12 cellular contexts compared by ENCODE assay signal in the genomic region with DNA sequence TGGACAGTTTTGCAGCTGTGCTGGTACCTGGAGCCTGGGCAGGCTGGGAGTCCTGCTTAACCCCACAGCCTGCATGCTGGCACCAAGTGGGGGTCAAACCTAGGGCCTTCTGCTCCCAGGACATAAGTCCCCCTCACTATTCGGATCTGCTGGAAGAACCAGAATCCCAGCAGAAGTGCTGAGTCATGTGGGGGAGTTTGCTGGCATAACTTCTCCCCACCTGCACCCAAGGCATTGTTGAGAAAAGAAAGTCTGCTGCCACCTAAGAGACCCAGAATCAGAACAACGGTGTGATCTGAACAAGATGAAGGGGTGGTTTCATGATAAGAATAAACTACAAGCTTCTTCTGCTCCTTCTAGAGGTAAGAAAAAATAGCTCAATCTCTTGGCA.
DNase-seq lines count a peak whose midpoint lies in the region; ATAC-seq and TF ChIP-seq lines count a peak whose summit lies in the region.
"Had no signal": no experiment of that assay in that cellular context is flagged by ENCODE, and none has a peak within 500 bp of the region (broad histone marks: within the 10 kb centered on the region; RNA-seq: fewer than 3 reads in every experiment).

No MANE protein-coding gene starts in this region.

- no peak for TF ChIP-seq POLR2A in breast epithelium (IDR thresholded peaks at IDR 0.05)

- H3K27me3 Mint-ChIP-seq in activated T-helper 17 cell treated with anti-CD3 and anti-CD28 coated beads, Interleukin-2, amount 50 U/mL, for 72 hours: no peaks in the 10 kb centered on the region

- peak overlapping the region; percentile 55 for H3K4me2 ChIP-seq in mammary epithelial cell (ENCODE audit: insufficient read depth, low read depth, low read length)

- H3K36me3 Mint-ChIP-seq in activated T-helper 17 cell treated with anti-CD3 and anti-CD28 coated beads, Interleukin-2, amount 50 U/mL, for 72 hours (ENCODE audit: low read depth): peaks cover 41% of the 10 kb centered on the region

- no peak for DNase-seq in mammary epithelial cell
- no peak for DNase-seq in breast epithelium (ENCODE audit: low spot score in 2 of 2)
- DNase-seq in inferior parietal cortex (ENCODE audit: extremely low spot score): peak; percentile 26
- peak; percentile 23 for DNase-seq in superior temporal gyrus (ENCODE audit: extremely low spot score)
- DNase-seq in NCI-H82 treated with DMSO at 0.1 percent for 48 hours (lab: John Stamatoyannopoulos, UW; ENCODE audit: unreplicated experiment): no peak
- no peak for DNase-seq in DMS 273 (lab: John Stamatoyannopoulos, UW; ENCODE audit: unreplicated experiment)
- DNase-seq: left lung, nephron progenitor cell, Right ventricle myocardium superior had no signal

- H3K9me3 Mint-ChIP-seq in activated T-helper 17 cell treated with anti-CD3 and anti-CD28 coated beads, Interleukin-2, amount 50 U/mL, for 72 hours: no peaks in the 10 kb centered on the region
- H3K9me3 Mint-ChIP-seq: nephron progenitor cell had no signal

- H3K4me1 ChIP-seq in mammary epithelial cell (ENCODE audit: insufficient read depth, low read length) (peaks cover 21% of the 10 kb centered on the region), breast epithelium (no peaks in the 10 kb centered on the region)

- H3K27me3 ChIP-seq in mammary epithelial cell (ENCODE audit: insufficient read depth, low read length): no peaks in the 10 kb centered on the region
- no peaks in the 10 kb centered on the region for H3K27me3 ChIP-seq in breast epithelium
- H3K27me3 ChIP-seq: left lung had no signal

- no peak overlapping the region for H2AFZ ChIP-seq in mammary epithelial cell (ENCODE audit: low read depth, low read length)

- no peak overlapping the region for H3K4me3 Mint-ChIP-seq in activated T-helper 17 cell treated with anti-CD3 and anti-CD28 coated beads, Interleukin-2, amount 50 U/mL, for 72 hours

- intact Hi-C loops in mammary epithelial cell (cut with micrococcal nuclease) (no loop called here), breast epithelium (cut with DNase I; ENCODE audit: low total_unique reads) (no loop called here)

- dilution Hi-C loops in mammary epithelial cell (cut with HindIII; ENCODE audit: low sequenced_read_pairs): no loop called here

- no TSS peak for BruUV-seq in mammary epithelial cell (replicated peaks; lab: Mats Ljungman, UMichigan)

- CTCF ChIA-PET in mammary epithelial cell (lab: Charles Lee; ENCODE audit: low non-redundant PET): interaction anchor here (0.6 kb wide), 1 partner anchor 36 kb away, joined by 4 read pairs; no protein-coding TSS in a partner anchor

- H3K9ac ChIP-seq in mammary epithelial cell (ENCODE audit: insufficient read depth, low read length): no peak overlapping the region

- H3K9me3 ChIP-seq in mammary epithelial cell (replicated peaks; ENCODE audit: insufficient read depth, low read length) (no peaks in the 10 kb centered on the region), breast epithelium (no peaks in the 10 kb centered on the region)
- H3K9me3 ChIP-seq: left lung, thoracic aorta had no signal

- in situ Hi-C loops in mammary epithelial cell (cut with MboI; ENCODE audit: low sequenced_read_pairs in 2 of 2): no loop called here

- no peak for ATAC-seq in activated T-helper 17 cell treated with anti-CD3 and anti-CD28 coated beads, Interleukin-2, amount 50 U/mL, for 72 hours (replicated peaks)
- no peak for ATAC-seq in HG02763 (IDR thresholded peaks at IDR 0.05; ENCODE audit: unreplicated experiment)
- ATAC-seq: left lung had no signal

- H3K79me2 ChIP-seq in mammary epithelial cell (ENCODE audit: insufficient read depth, low read length): no peaks in the 10 kb centered on the region

- 43% methylated on average over 2 of the region's 2 CpGs for WGBS in mammary epithelial cell (ENCODE audit: low coverage, missing lambda C conversion rate)

- H3K27ac ChIP-seq in mammary epithelial cell (ENCODE audit: insufficient read depth, low read depth, low read length) (no peak overlapping the region), breast epithelium (no peak overlapping the region)
- H3K27ac ChIP-seq: left lung, thoracic aorta had no signal

- no peak for TF ChIP-seq CTCF in mammary epithelial cell (conservative IDR thresholded peaks at IDR 0.05 in 1 of 2, IDR thresholded peaks at IDR 0.05 in 1 of 2; ENCODE audit: extremely low read depth in 1 of 2, insufficient read depth in 1 of 2, low read depth in 1 of 2, low read length in 2 of 2)
- TF ChIP-seq CTCF in breast epithelium (IDR thresholded peaks at IDR 0.05): no peak

- no peaks in the 10 kb centered on the region for H3K36me3 ChIP-seq in mammary epithelial cell (ENCODE audit: insufficient read depth, low read length)
- no peaks in the 10 kb centered on the region for H3K36me3 ChIP-seq in breast epithelium

- no peaks in the 10 kb centered on the region for H4K20me1 ChIP-seq in mammary epithelial cell (ENCODE audit: insufficient read depth, low read length)

- peak overlapping the region; percentile 28 for H3K27ac Mint-ChIP-seq in activated T-helper 17 cell treated with anti-CD3 and anti-CD28 coated beads, Interleukin-2, amount 50 U/mL, for 72 hours

- peaks cover 5% of the 10 kb centered on the region for H3K4me1 Mint-ChIP-seq in activated T-helper 17 cell treated with anti-CD3 and anti-CD28 coated beads, Interleukin-2, amount 50 U/mL, for 72 hours

- H3K4me3 ChIP-seq in mammary epithelial cell (replicated peaks in 1 of 3; ENCODE audit: insufficient read depth in 1 of 3, low read depth in 2 of 3, low read length in 3 of 3): no peak overlapping the region
- H3K4me3 ChIP-seq in breast epithelium: no peak overlapping the region
- H3K4me3 ChIP-seq: left lung, thoracic aorta had no signal

Comparison
In these comparisons a context has a peak if more than half of its experiments do, and no peak if none do; other contexts are left out.
1. DNase-seq: peak in inferior parietal cortex (single experiment) and superior temporal gyrus (single experiment); none in mammary epithelial cell (single experiment), breast epithelium (0 of 2), NCI-H82 treated with DMSO at 0.1 percent for 48 hours (single experiment) and DMS 273 (single experiment).